Comparison of ENCODE assay signal across 9 cellular contexts in the genomic region with DNA sequence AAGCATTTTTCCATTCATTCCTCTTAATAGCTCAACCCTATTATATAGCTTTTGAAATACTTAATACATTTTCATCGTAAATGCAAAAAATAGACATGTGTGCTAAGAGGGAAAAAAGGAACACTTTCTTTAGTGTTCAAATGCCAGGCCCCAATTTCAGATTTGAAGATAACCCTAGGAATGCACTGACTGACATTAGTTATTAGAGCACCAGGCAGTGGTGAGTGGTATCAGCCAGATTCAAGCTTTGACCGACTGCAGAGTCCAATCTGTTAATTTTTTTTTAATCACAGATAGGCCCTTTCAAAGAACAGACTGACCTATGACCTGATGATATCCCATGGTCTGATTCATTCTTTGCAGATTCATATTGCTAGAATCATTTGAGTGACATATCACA.
"Had no signal": no experiment of that assay in that cellular context is flagged by ENCODE, and none has a peak within 500 bp of the region (broad histone marks: within the 10 kb centered on the region; RNA-seq: fewer than 3 reads in every experiment).

No MANE protein-coding gene starts in this region.

- H3K36me3 ChIP-seq: HAP-1 had no signal

- H3K9me3 ChIP-seq: HAP-1 had no signal

- DNase-seq: GM23248, GOT3, H7, H9, HCEC 1CT, HFFc6 had no signal

- ATAC-seq: GM23338, HCT116 had no signal

- H3K4me2 ChIP-seq: GM23338 had no signal

- H3K27ac ChIP-seq: GM23248 had no signal

- H2AFZ ChIP-seq: GM23248, GM23338 had no signal

- H3K4me3 ChIP-seq: GM23248, GM23338, HAP-1 had no signal

- H3K9ac ChIP-seq: GM23248 had no signal

- H3K4me1 ChIP-seq: HAP-1 had no signal
